ENCODE assay signal across 14 cellular contexts in the genomic region with DNA sequence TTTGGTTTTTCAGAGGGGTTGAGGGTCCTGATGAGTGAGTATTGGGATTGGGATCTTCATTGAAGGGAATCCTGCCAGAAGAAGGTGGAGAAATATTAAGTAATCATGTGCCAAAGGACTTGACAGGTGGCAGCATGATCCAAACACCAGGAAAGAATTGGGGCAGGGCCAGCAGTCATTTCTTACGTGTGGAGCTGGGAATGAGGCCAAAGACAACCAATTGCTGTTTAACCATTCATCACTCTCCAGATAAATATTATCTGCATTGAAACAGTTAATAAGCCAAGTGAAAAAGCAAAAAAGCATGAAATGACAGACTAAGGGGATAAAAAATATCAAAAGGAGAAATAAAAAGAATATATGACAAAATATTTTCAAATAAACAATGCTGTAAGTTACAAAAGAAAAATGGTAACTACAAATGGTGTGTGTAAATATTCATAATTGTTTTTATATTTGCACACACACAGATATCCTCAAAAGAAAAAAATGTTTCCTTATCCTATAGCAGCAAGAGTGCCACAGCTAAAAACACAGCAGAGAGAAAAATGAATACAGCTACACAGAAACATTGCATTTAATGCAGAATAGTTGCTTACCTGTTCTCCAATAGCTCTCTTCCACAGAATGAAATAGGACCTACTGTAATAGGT. TPM values are rescaled to one million over a fixed set of nuclear protein-coding genes. Genes with fewer than 3 reads are reported as not detected.
DNase-seq lines count a peak whose midpoint lies in the region; ATAC-seq and TF ChIP-seq lines count a peak whose summit lies in the region.
"Had no signal": no experiment of that assay in that cellular context is flagged by ENCODE, and none has a peak within 500 bp of the region (broad histone marks: within the 10 kb centered on the region; RNA-seq: fewer than 3 reads in every experiment).

No MANE protein-coding gene starts in this region.

- H3K27ac ChIP-seq in RWPE1 (no peak overlapping the region), foreskin keratinocyte (no peak overlapping the region)
- H3K27ac ChIP-seq: esophagus squamous epithelium had no signal

- H3K4me1 Mint-ChIP-seq in T-helper 2 cell treated with Interferon-gamma antibody and Interleukin-4, amounts not matched to agents 5 μg/mL and 100 μg/mL, for 36 hours (ENCODE audit: low read depth), result peaks cover 5% of the 10 kb centered on the region
- H3K4me1 Mint-ChIP-seq: activated CD4-positive, alpha-beta memory T cell treated with anti-CD3 and anti-CD28 coated beads, Interleukin-2, amount 10 ng/mL, durations not matched to agents 7 days and 5 days had no signal

- no peak for TF ChIP-seq CTCF in BE2C (IDR thresholded peaks at IDR 0.05; ENCODE audit: low read depth, low read length)
- TF ChIP-seq CTCF in RWPE1 (conservative IDR thresholded peaks at IDR 0.05; ENCODE audit: low read depth), result no peak
- no peak for TF ChIP-seq CTCF in foreskin keratinocyte (conservative IDR thresholded peaks at IDR 0.05)

- H3K36me3 Mint-ChIP-seq in T-helper 2 cell treated with Interferon-gamma antibody and Interleukin-4, amounts not matched to agents 5 μg/mL and 100 μg/mL, for 36 hours (ENCODE audit: low read depth), result peaks cover 26% of the 10 kb centered on the region

- H3K9me3 Mint-ChIP-seq in T-helper 2 cell treated with Interferon-gamma antibody and Interleukin-4, amounts not matched to agents 5 μg/mL and 100 μg/mL, for 36 hours, result no peaks in the 10 kb centered on the region
- H3K9me3 Mint-ChIP-seq: activated CD4-positive, alpha-beta memory T cell treated with anti-CD3 and anti-CD28 coated beads, Interleukin-2, amount 10 ng/mL, durations not matched to agents 7 days and 5 days; memory B cell had no signal

- DNase-seq in BE2C, result peak; percentile 8
- DNase-seq in MG63, result peak; percentile 26
- DNase-seq in RWPE1 (ENCODE audit: low spot score), result peak; percentile 40
- DNase-seq in foreskin keratinocyte, result peak; percentile 40 to 72
- DNase-seq in T1000 (lab: John Stamatoyannopoulos, UW), result no peak
- DNase-seq in T-helper 2 cell treated with Interferon-gamma antibody and Interleukin-4, amounts not matched to agents 5 μg/mL and 100 μg/mL, for 36 hours (ENCODE audit: low spot score), result no peak
- DNase-seq in activated CD4-positive, CD25-positive, alpha-beta regulatory T cell (lab: John Stamatoyannopoulos, UW), result no peak
- DNase-seq: activated CD4-positive, alpha-beta memory T cell treated with anti-CD3 and anti-CD28 coated beads, Interleukin-2, amount 10 ng/mL, durations not matched to agents 7 days and 5 days; esophagus squamous epithelium; H7 had no signal

- no peak overlapping the region for H3K4me3 Mint-ChIP-seq in T-helper 2 cell treated with Interferon-gamma antibody and Interleukin-4, amounts not matched to agents 5 μg/mL and 100 μg/mL, for 36 hours
- H3K4me3 Mint-ChIP-seq: activated CD4-positive, alpha-beta memory T cell treated with anti-CD3 and anti-CD28 coated beads, Interleukin-2, amount 10 ng/mL, durations not matched to agents 7 days and 5 days; B cell; memory B cell had no signal

- CTCF ChIA-PET in RWPE1 (lab: Yijun Ruan, JAX), result interaction anchor here (0.6 to 0.7 kb wide), 2 partner anchors 13 to 112 kb away, joined by 4 to 7 read pairs; no protein-coding TSS in a partner anchor

- no peaks in the 10 kb centered on the region for H3K27me3 Mint-ChIP-seq in T-helper 2 cell treated with Interferon-gamma antibody and Interleukin-4, amounts not matched to agents 5 μg/mL and 100 μg/mL, for 36 hours (ENCODE audit: low read depth)
- H3K27me3 Mint-ChIP-seq: activated CD4-positive, alpha-beta memory T cell treated with anti-CD3 and anti-CD28 coated beads, Interleukin-2, amount 10 ng/mL, durations not matched to agents 7 days and 5 days; B cell; memory B cell; progenitor cell of endocrine pancreas had no signal

- H3K27ac Mint-ChIP-seq in T-helper 2 cell treated with Interferon-gamma antibody and Interleukin-4, amounts not matched to agents 5 μg/mL and 100 μg/mL, for 36 hours, result no peak overlapping the region
- H3K27ac Mint-ChIP-seq: activated CD4-positive, alpha-beta memory T cell treated with anti-CD3 and anti-CD28 coated beads, Interleukin-2, amount 10 ng/mL, durations not matched to agents 7 days and 5 days; B cell; memory B cell had no signal

- ATAC-seq in foreskin keratinocyte (peak; percentile 39), HG03280 (IDR thresholded peaks at IDR 0.05; ENCODE audit: unreplicated experiment) (no peak)

- H3K4me3 ChIP-seq in BE2C (ENCODE audit: low read depth, low read length), result no peak overlapping the region
- no peak overlapping the region for H3K4me3 ChIP-seq in MG63
- H3K4me3 ChIP-seq: esophagus squamous epithelium had no signal

- H3K36me3 ChIP-seq in BE2C (peaks cover 6% of the 10 kb centered on the region), MG63 (no peaks in the 10 kb centered on the region; the same call in 1 of the 2 replicates)

- H3K4me1 ChIP-seq in BE2C (no peaks in the 10 kb centered on the region; the same call in 1 of the 2 replicates), foreskin keratinocyte (no peaks in the 10 kb centered on the region)

- POLR2A ChIA-PET in RWPE1 (lab: Yijun Ruan, JAX; ENCODE audit: low non-redundant PET), result no interaction called here

- H3K9me3 ChIP-seq in BE2C (no peaks in the 10 kb centered on the region), MG63 (no peaks in the 10 kb centered on the region)
- H3K9me3 ChIP-seq: esophagus squamous epithelium had no signal

- no peaks in the 10 kb centered on the region for H3K27me3 ChIP-seq in BE2C
- no peaks in the 10 kb centered on the region for H3K27me3 ChIP-seq in MG63
- no peaks in the 10 kb centered on the region for H3K27me3 ChIP-seq in foreskin keratinocyte
- H3K27me3 ChIP-seq: esophagus squamous epithelium had no signal

RNA-seq across cellular contexts. Expression of a gene that starts 26.1 kb away (rescaled TPM):
- 17.2 TPM for polyA plus RNA-seq in BE2C (2012; ENCODE audit: insufficient read depth, insufficient read length, low read depth)
- total RNA-seq in MG63 (2014; rRNA removed; shearing (Covaris generic); ENCODE audit: low replicate concordance), result 13.1 and 61.5 TPM in 2 replicates
- 15.2 and 16.8 TPM in 2 replicates for total RNA-seq in foreskin keratinocyte
- polyA plus RNA-seq in foreskin keratinocyte, result 4.4 and 5.4 TPM in 2 replicates

Comparison
In these comparisons a context has a peak if more than half of its experiments do, and no peak if none do; other contexts are left out.
1. DNase-seq: peak in BE2C (single experiment), MG63 (single experiment), RWPE1 (single experiment) and foreskin keratinocyte (2 of 2); none in T1000 (single experiment), T-helper 2 cell treated with Interferon-gamma antibody and Interleukin-4, amounts not matched to agents 5 μg/mL and 100 μg/mL, for 36 hours (single experiment) and activated CD4-positive, CD25-positive, alpha-beta regulatory T cell (0 of 4).